1 cellular context compared by ENCODE assay signal in the genomic region with DNA sequence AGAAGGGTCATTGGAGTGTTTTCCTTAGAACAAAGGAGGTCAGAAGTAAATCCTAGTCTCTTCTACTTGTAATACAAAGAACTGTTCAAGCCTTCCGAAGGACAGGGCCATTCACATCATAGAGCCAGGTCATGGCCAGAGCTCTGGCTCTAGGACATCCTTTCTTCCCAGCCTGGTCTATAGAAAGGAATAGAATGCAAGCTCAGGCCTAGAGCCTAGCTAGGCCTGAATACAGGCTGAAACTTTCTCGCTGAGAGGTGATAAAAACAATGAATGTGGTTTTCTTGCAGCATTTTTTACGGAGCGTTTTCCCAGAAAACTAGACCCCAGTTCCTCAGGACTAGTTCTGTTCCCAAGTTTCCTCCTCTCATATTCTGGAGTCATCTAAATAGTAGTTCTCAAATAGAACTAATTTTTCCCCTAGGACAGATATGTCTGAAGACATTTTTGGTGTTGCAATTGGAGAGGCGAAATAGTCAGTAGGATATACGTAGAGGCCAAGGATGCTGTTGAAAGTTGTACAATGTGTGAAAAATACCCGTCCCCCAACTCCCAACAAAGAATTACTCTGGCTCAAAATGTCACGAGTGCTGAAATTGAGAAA.
TF ChIP-seq lines count a peak whose summit lies in the region.

No MANE protein-coding gene starts in this region.

TF ChIP-seq in A549, 52 proteins besides CTCF, POLR2A, EP300 and RAD21:
- no peak for TF ChIP-seq USF2 (IDR thresholded peaks at IDR 0.05)
- peak; percentile 65 for TF ChIP-seq EHF (CRISPR knock-in tag; IDR thresholded peaks at IDR 0.05)
- no peak for TF ChIP-seq ZNF302 (CRISPR knock-in tag; IDR thresholded peaks at IDR 0.05)
- TF ChIP-seq RFX5 (IDR thresholded peaks at IDR 0.05), result no peak
- peak; percentile 95 for TF ChIP-seq HOXB13 (CRISPR knock-in tag; IDR thresholded peaks at IDR 0.05; ENCODE audit: low read depth)
- no peak for TF ChIP-seq POLR2AphosphoS2 (conservative IDR thresholded peaks at IDR 0.05; ENCODE audit: low read length)
- TF ChIP-seq MAZ (IDR thresholded peaks at IDR 0.05; ENCODE audit: borderline replicate concordance, low read depth, low read length), result no peak
- TF ChIP-seq HOXA7 (CRISPR knock-in tag; IDR thresholded peaks at IDR 0.05), result peak; percentile 73; the same call in 1 of the 2 replicates
- no peak for TF ChIP-seq ZFP36 (IDR thresholded peaks at IDR 0.05; ENCODE audit: borderline replicate concordance, partially characterized antibody)
- TF ChIP-seq KDM1A (IDR thresholded peaks at IDR 0.05; ENCODE audit: low read depth), result no peak
- TF ChIP-seq JUN (IDR thresholded peaks at IDR 0.05), result no peak; a peak in 1 of 5 replicates
- TF ChIP-seq GATA3 (IDR thresholded peaks at IDR 0.05; ENCODE audit: borderline replicate concordance), result no peak
- TF ChIP-seq PHF8 (IDR thresholded peaks at IDR 0.05; ENCODE audit: borderline replicate concordance, low read depth), result no peak
- TF ChIP-seq NFE2L2 (conservative IDR thresholded peaks at IDR 0.05; ENCODE audit: low read length), result no peak
- peak; percentile 20; the same call in 1 of the 2 replicates for TF ChIP-seq HEYL (CRISPR knock-in tag; IDR thresholded peaks at IDR 0.05)
- peak; percentile 86 for TF ChIP-seq ATOH8 (CRISPR knock-in tag; IDR thresholded peaks at IDR 0.05; ENCODE audit: low read depth)
- peak; percentile 70; the same call in 1 of the 2 replicates for TF ChIP-seq RARB (CRISPR knock-in tag; IDR thresholded peaks at IDR 0.05)
- TF ChIP-seq PBX3 (IDR thresholded peaks at IDR 0.05), result no peak
- no peak for TF ChIP-seq CBX2 (IDR thresholded peaks at IDR 0.05; ENCODE audit: borderline replicate concordance, low read depth)
- TF ChIP-seq TFCP2L1 (CRISPR knock-in tag; IDR thresholded peaks at IDR 0.05), result peak; percentile 9; the same call in 1 of the 2 replicates
- TF ChIP-seq FOXS1 (CRISPR knock-in tag; IDR thresholded peaks at IDR 0.05), result peak; percentile 20; the same call in 1 of the 2 replicates
- no peak for TF ChIP-seq CHD2 (IDR thresholded peaks at IDR 0.05; ENCODE audit: low read length, partially characterized antibody)
- TF ChIP-seq KDM5A (IDR thresholded peaks at IDR 0.05), result no peak
- 0 out of 2 replicates have a peak, but pooled peaks have one; percentile 79 for TF ChIP-seq HMGXB4 (CRISPR knock-in tag; IDR thresholded peaks at IDR 0.05; ENCODE audit: borderline replicate concordance)
- TF ChIP-seq, protein P1, sequence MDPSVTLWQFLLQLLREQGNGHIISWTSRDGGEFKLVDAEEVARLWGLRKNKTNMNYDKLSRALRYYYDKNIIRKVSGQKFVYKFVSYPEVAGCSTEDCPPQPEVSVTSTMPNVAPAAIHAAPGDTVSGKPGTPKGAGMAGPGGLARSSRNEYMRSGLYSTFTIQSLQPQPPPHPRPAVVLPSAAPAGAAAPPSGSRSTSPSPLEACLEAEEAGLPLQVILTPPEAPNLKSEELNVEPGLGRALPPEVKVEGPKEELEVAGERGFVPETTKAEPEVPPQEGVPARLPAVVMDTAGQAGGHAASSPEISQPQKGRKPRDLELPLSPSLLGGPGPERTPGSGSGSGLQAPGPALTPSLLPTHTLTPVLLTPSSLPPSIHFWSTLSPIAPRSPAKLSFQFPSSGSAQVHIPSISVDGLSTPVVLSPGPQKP (IDR thresholded peaks at IDR 0.05; ENCODE audit: low read depth, low read length), result no peak
- peak; percentile 16; the same call in 1 of the 2 replicates for TF ChIP-seq E2F6 (IDR thresholded peaks at IDR 0.05; ENCODE audit: borderline replicate concordance, low read depth)
- TF ChIP-seq EHMT2 (IDR thresholded peaks at IDR 0.05; ENCODE audit: low read depth), result no peak
- TF ChIP-seq NPAS2 (CRISPR knock-in tag; IDR thresholded peaks at IDR 0.05; ENCODE audit: borderline replicate concordance), result no peak
- no peak for TF ChIP-seq CBX8 (IDR thresholded peaks at IDR 0.05)
- TF ChIP-seq NR3C1 (IDR thresholded peaks at IDR 0.05), result no peak
- no peak for TF ChIP-seq ZC3H11A (IDR thresholded peaks at IDR 0.05)
- no peak for TF ChIP-seq SREBF2 (IDR thresholded peaks at IDR 0.05)
- no peak for TF ChIP-seq TP53 (CRISPR knock-in tag; IDR thresholded peaks at IDR 0.05)
- TF ChIP-seq FOSL2 (IDR thresholded peaks at IDR 0.05), result no peak
- no peak; the same call in 1 of the 2 replicates for TF ChIP-seq FOSL2 (CRISPR knock-in tag; IDR thresholded peaks at IDR 0.05)
- TF ChIP-seq MYC (IDR thresholded peaks at IDR 0.05; ENCODE audit: borderline replicate concordance, low read length), result no peak
- TF ChIP-seq FOSB (CRISPR knock-in tag; IDR thresholded peaks at IDR 0.05), result peak; percentile 32; the same call in 1 of the 2 replicates
- TF ChIP-seq RNF2 (IDR thresholded peaks at IDR 0.05; ENCODE audit: borderline replicate concordance, low read depth), result no peak
- peak; percentile 87 for TF ChIP-seq HOXB5 (CRISPR knock-in tag; IDR thresholded peaks at IDR 0.05)
- TF ChIP-seq, protein P2, sequence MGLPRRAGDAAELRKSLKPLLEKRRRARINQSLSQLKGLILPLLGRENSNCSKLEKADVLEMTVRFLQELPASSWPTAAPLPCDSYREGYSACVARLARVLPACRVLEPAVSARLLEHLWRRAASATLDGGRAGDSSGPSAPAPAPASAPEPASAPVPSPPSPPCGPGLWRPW (IDR thresholded peaks at IDR 0.05), result no peak; the same call in 1 of the 2 replicates
- peak; percentile 87 for TF ChIP-seq ZSCAN20 (CRISPR knock-in tag; IDR thresholded peaks at IDR 0.05)
- TF ChIP-seq SMC3 (IDR thresholded peaks at IDR 0.05), result no peak
- no peak for TF ChIP-seq RCOR1 (IDR thresholded peaks at IDR 0.05; ENCODE audit: low read depth, low read length)
- no peak for TF ChIP-seq ESRRA (IDR thresholded peaks at IDR 0.05; ENCODE audit: borderline replicate concordance, low read length)
- no peak for TF ChIP-seq JUNB (IDR thresholded peaks at IDR 0.05)
- TF ChIP-seq MAX (IDR thresholded peaks at IDR 0.05), result no peak
- TF ChIP-seq CEBPB (IDR thresholded peaks at IDR 0.05), result peak; percentile 62 to 83; a peak in 3 of 4 replicates
- TF ChIP-seq HDAC2 (IDR thresholded peaks at IDR 0.05), result no peak
- TF ChIP-seq, protein P3, sequence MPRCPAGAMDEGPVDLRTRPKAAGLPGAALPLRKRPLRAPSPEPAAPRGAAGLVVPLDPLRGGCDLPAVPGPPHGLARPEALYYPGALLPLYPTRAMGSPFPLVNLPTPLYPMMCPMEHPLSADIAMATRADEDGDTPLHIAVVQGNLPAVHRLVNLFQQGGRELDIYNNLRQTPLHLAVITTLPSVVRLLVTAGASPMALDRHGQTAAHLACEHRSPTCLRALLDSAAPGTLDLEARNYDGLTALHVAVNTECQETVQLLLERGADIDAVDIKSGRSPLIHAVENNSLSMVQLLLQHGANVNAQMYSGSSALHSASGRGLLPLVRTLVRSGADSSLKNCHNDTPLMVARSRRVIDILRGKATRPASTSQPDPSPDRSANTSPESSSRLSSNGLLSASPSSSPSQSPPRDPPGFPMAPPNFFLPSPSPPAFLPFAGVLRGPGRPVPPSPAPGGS (IDR thresholded peaks at IDR 0.05), result no peak
- TF ChIP-seq MAFK (IDR thresholded peaks at IDR 0.05; ENCODE audit: partially characterized antibody), result no peak
- no peak for TF ChIP-seq REST (IDR thresholded peaks at IDR 0.05)
- no peak for TF ChIP-seq CHD4 (IDR thresholded peaks at IDR 0.05; ENCODE audit: borderline replicate concordance)
- TF ChIP-seq BHLHE40 (IDR thresholded peaks at IDR 0.05; ENCODE audit: low read depth, low read length), result no peak
